In the genomic region with DNA sequence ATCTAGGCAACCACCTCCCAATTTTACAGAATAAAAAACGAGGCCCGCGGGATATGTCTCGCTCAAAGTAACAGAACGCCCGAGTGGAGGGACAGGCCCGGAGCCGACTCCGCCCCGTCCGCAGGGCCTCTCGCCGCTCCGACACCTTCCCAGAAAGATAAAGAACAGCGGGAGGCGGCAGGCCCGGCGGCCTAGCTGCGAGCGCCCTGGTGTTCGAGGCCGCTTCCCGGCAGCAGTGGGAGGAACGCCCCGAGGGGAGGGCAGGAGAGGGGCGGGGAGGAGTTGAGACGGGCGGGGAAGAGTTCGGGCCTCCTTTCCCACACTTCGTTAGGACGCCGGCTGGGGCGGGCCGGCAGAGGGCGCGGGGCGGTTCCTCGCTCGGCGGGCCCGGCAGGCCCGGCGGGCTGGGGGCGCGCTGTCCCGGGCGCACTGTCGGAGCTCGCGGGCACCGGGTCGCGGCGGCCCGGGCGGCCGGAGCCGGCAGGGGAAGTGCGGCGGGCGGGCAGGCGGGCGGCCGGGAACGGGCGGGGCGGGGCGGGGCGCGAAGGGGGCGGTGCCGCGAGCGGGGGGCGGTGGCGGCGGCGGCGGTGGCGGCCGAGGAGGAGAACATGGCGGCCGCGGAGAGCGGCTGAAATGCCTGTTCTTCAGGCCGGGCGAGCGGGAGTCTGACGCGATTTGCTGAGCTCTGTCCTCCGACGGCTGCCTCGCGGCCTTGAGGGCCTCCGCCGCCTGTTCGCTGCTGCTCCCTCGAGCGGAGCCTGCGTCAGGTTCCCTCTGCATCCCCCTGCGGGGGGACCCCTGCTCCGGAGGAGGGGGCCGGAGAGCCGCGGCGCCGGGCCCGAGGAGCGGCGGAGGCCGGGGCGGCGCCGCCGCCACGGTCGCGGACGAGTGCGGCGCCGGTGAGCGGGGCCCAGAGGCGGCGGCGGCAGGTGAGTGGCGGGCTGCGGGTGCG, we compare ENCODE assay signal across 8 cellular contexts. TPM values are rescaled to one million over a fixed set of nuclear protein-coding genes. Genes with fewer than 3 reads are reported as not detected.
DNase-seq lines count a peak whose midpoint lies in the region; TF ChIP-seq lines count a peak whose summit lies in the region.

A gene (plus strand): TSS at position 581 of the 952 bp plus-strand sequence. CDS start 167,424 bp downstream, outside the sequence.

- peak within 1 kb of the TSS; percentile 98 for H2AFZ ChIP-seq in SK-N-SH (ENCODE audit: low read depth)
- H2AFZ ChIP-seq in osteoblast (ENCODE audit: low read length), result peak within 1 kb of the TSS; percentile 95

- DNase-seq in GM06990 (ENCODE audit: extremely low read depth, insufficient read length) (peak; percentile 87), HFF-Myc (ENCODE audit: extremely low read depth, low read depth) (peak; percentile 44), NB4 (ENCODE audit: low read depth) (peak; percentile 95), SK-N-SH (peak; percentile 97), glomerular endothelial cell (ENCODE audit: extremely low read depth, low read depth, low spot score) (no peak), osteoblast (ENCODE audit: insufficient read length, low spot score, missing footprints) (peak; percentile 99), testis (peak; percentile 92)
- DNase-seq in activated naive CD4-positive, alpha-beta T cell treated with anti-CD3 and anti-CD28 coated beads, Interleukin-2, amount 50 U/mL, for 16 hours, result peak; percentile 93

- intact Hi-C loops in testis (cut with DNase I; ENCODE audit: low total_unique reads), result no loop called here

- H3K9me3 ChIP-seq in SK-N-SH (no peaks in the 10 kb centered on the region), osteoblast (ENCODE audit: low read depth, low read length) (no peaks in the 10 kb centered on the region), testis (no peaks in the 10 kb centered on the region)

- H3K4me1 ChIP-seq in SK-N-SH (ENCODE audit: control insufficient read depth in 1 of 2, insufficient read depth in 2 of 2, low read depth in 1 of 2, low read length in 1 of 2), result peaks cover 10 to 14% of the 10 kb centered on the region in 2 experiments; a peak in 3 of 4 replicates
- H3K4me1 ChIP-seq in osteoblast (ENCODE audit: insufficient read depth, low read length), result peaks cover 12% of the 10 kb centered on the region
- H3K4me1 ChIP-seq in testis, result peaks cover 19% of the 10 kb centered on the region

- POLR2A ChIA-PET in SK-N-SH (lab: Yijun Ruan, JAX), result interaction anchor here (0.6 to 0.9 kb wide), 2 partner anchors 302 to 321 kb away, joined by 3 read pairs; a partner anchor contains a TSS

- no peak; the same call in 1 of the 2 replicates for TF ChIP-seq RAD21 in SK-N-SH (IDR thresholded peaks at IDR 0.05; ENCODE audit: low read length)

- peak within 1 kb of the TSS; percentile 72 for H3K9ac ChIP-seq in SK-N-SH

- no peaks in the 10 kb centered on the region for H3K9me2 ChIP-seq in SK-N-SH

- TF ChIP-seq CTCF in GM06990 (IDR thresholded peaks at IDR 0.05; ENCODE audit: insufficient read depth, low read length, poor library complexity, severe bottlenecking) (peak; percentile 18), HFF-Myc (IDR thresholded peaks at IDR 0.05; ENCODE audit: low read depth, low read length, missing control alignments) (peak; percentile 3), NB4 (IDR thresholded peaks at IDR 0.05; ENCODE audit: low read depth, low read length) (no peak), SK-N-SH (IDR thresholded peaks at IDR 0.05) (no peak), osteoblast (IDR thresholded peaks at IDR 0.05; ENCODE audit: extremely low read depth, low read depth, low read length) (no peak), testis (IDR thresholded peaks at IDR 0.05) (peak in 2 of 3 experiments; percentile 26 to 31)

- H3K79me2 ChIP-seq in SK-N-SH (ENCODE audit: insufficient read depth) (peaks cover 42% of the 10 kb centered on the region), osteoblast (ENCODE audit: insufficient read depth, low read length) (peaks cover 31% of the 10 kb centered on the region)

- H3F3A ChIP-seq in SK-N-SH (replicated peaks; ENCODE audit: insufficient read depth), result peaks cover 10% of the 10 kb centered on the region

- no peaks in the 10 kb centered on the region for H3K36me3 ChIP-seq in GM06990 (ENCODE audit: control insufficient read depth, insufficient read depth, low read length)
- no peaks in the 10 kb centered on the region for H3K36me3 ChIP-seq in SK-N-SH (replicated peaks in 1 of 2; ENCODE audit: control insufficient read depth in 1 of 2, insufficient read depth in 2 of 2, low read length in 1 of 2)
- no peaks in the 10 kb centered on the region for H3K36me3 ChIP-seq in osteoblast (ENCODE audit: insufficient read depth, low read length)
- H3K36me3 ChIP-seq in testis (ENCODE audit: low read depth, missing control alignments), result no peaks in the 10 kb centered on the region

- H3K27me3 ChIP-seq in GM06990 (replicated peaks; ENCODE audit: control insufficient read depth, insufficient read depth, low read length), result no peaks in the 10 kb centered on the region
- H3K27me3 ChIP-seq in SK-N-SH (ENCODE audit: insufficient read depth), result no peaks in the 10 kb centered on the region
- peaks cover 8% of the 10 kb centered on the region for H3K27me3 ChIP-seq in osteoblast (ENCODE audit: insufficient read depth, low read length)
- H3K27me3 ChIP-seq in testis, result no peaks in the 10 kb centered on the region

- H3K4me3 ChIP-seq in GM06990 (replicated peaks; ENCODE audit: low read depth, low read length) (peak within 1 kb of the TSS; percentile 94), HFF-Myc (replicated peaks; ENCODE audit: low read depth, low read length) (peak within 1 kb of the TSS; percentile 55), NB4 (ENCODE audit: low read depth, low read length) (peak within 1 kb of the TSS; percentile 74), SK-N-SH (ENCODE audit: low read depth in 2 of 2, low read length in 1 of 2) (peak within 1 kb of the TSS; percentile 73 to 94), osteoblast (ENCODE audit: insufficient read depth, low read length) (peak within 1 kb of the TSS; percentile 80), testis (peak within 1 kb of the TSS; percentile 76 to 87)

- H4K20me1 ChIP-seq in SK-N-SH (ENCODE audit: insufficient read depth) (peaks cover 7% of the 10 kb centered on the region; the same call in 1 of the 2 replicates), osteoblast (ENCODE audit: insufficient read depth, low read length) (peaks cover 27% of the 10 kb centered on the region)

- TF ChIP-seq POLR2A in NB4 (IDR thresholded peaks at IDR 0.05; ENCODE audit: extremely low read depth, insufficient read length), result peak; percentile 32
- TF ChIP-seq POLR2A in testis (IDR thresholded peaks at IDR 0.05), result no peak

- WGBS in SK-N-SH (ENCODE audit: low lambda C conversion rate), result 1% methylated on average over 48 of the region's 129 CpGs
- WGBS in testis, 2 donors, result 0% methylated on average over 18 to 64 of the region's 129 CpGs

- H3K4me2 ChIP-seq in SK-N-SH (peak within 1 kb of the TSS; percentile 74), osteoblast (ENCODE audit: insufficient read depth, low read length) (peak within 1 kb of the TSS; percentile 78)

- H3K27ac ChIP-seq in SK-N-SH (ENCODE audit: low read depth in 2 of 2, low read length in 1 of 2), result peak within 1 kb of the TSS; percentile 81 to 97
- H3K27ac ChIP-seq in osteoblast (ENCODE audit: low read depth, low read length), result peak within 1 kb of the TSS; percentile 57
- peak within 1 kb of the TSS; percentile 85 to 94 for H3K27ac ChIP-seq in testis

- CTCF ChIA-PET in SK-N-SH (lab: Yijun Ruan, JAX), result interaction anchor here (0.9 to 2.8 kb wide), 11 partner anchors 9 to 407 kb away, joined by 3 to 12 read pairs (median 3); a partner anchor contains a TSS

- TF ChIP-seq EP300 in SK-N-SH (IDR thresholded peaks at IDR 0.05; ENCODE audit: borderline replicate concordance in 1 of 2, low read depth in 1 of 2, low read length in 1 of 2), result no peak; a peak in 1 of 4 replicates

TF ChIP-seq in SK-N-SH, 30 proteins besides CTCF, POLR2A, EP300 and RAD21 (continues in another document):
- TF ChIP-seq NFIC (IDR thresholded peaks at IDR 0.05; ENCODE audit: borderline replicate concordance) (no peak), FOSL2 (IDR thresholded peaks at IDR 0.05; ENCODE audit: borderline replicate concordance, low read depth) (no peak), RCOR1 (IDR thresholded peaks at IDR 0.05; ENCODE audit: low read length) (no peak), YY1 (IDR thresholded peaks at IDR 0.05; ENCODE audit: low read depth) (peak; percentile 86; the same call in 1 of the 2 replicates), JUND (IDR thresholded peaks at IDR 0.05) (no peak), RXRA (IDR thresholded peaks at IDR 0.05; ENCODE audit: borderline replicate concordance, low read depth) (no peak), SMC3 (IDR thresholded peaks at IDR 0.05; ENCODE audit: low read depth, low read length) (peak; percentile 4; the same call in 1 of the 2 replicates)
- TF ChIP-seq, protein P1, sequence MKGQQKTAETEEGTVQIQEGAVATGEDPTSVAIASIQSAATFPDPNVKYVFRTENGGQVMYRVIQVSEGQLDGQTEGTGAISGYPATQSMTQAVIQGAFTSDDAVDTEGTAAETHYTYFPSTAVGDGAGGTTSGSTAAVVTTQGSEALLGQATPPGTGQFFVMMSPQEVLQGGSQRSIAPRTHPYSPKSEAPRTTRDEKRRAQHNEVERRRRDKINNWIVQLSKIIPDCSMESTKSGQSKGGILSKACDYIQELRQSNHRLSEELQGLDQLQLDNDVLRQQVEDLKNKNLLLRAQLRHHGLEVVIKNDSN (IDR thresholded peaks at IDR 0.05; ENCODE audit: borderline replicate concordance, low read depth), result no peak

RNA-seq across cellular contexts. Expression of the gene that starts here (rescaled TPM):
- polyA plus RNA-seq in SK-N-SH (2012; rRNA removed) (10.7 and 13.1 TPM in 2 replicates), testis (ENCODE audit: insufficient read depth, low read depth, low replicate concordance) (52.3 TPM)
- 10.1 and 12.0 TPM in 2 replicates for polyA plus RNA-seq in SK-N-SH (2012; cell fraction: cytosol; rRNA removed)
- polyA plus RNA-seq in SK-N-SH (2012; cell fraction: nucleus; rRNA removed), result 10.0 and 17.1 TPM in 2 replicates
- total RNA-seq in glomerular endothelial cell (10.7 and 12.0 TPM in 2 replicates), osteoblast (23.2 and 25.0 TPM in 2 replicates), testis (100 to 1,000 TPM; 109 to 124 TPM)

Comparison
In these comparisons a context has a peak if more than half of its experiments do, and no peak if none do; other contexts are left out.
1. CTCF ChIP-seq: peak in GM06990 (single experiment), HFF-Myc (single experiment) and testis (2 of 3); none in NB4 (single experiment), SK-N-SH (single experiment) and osteoblast (single experiment).
2. Peak in every context shown above with its lines, with median percentiles within 50 percentile points of each other: H3K4me3 ChIP-seq and H3K27ac ChIP-seq.